Comparison of ENCODE assay signal across 1 cellular context in the genomic region with DNA sequence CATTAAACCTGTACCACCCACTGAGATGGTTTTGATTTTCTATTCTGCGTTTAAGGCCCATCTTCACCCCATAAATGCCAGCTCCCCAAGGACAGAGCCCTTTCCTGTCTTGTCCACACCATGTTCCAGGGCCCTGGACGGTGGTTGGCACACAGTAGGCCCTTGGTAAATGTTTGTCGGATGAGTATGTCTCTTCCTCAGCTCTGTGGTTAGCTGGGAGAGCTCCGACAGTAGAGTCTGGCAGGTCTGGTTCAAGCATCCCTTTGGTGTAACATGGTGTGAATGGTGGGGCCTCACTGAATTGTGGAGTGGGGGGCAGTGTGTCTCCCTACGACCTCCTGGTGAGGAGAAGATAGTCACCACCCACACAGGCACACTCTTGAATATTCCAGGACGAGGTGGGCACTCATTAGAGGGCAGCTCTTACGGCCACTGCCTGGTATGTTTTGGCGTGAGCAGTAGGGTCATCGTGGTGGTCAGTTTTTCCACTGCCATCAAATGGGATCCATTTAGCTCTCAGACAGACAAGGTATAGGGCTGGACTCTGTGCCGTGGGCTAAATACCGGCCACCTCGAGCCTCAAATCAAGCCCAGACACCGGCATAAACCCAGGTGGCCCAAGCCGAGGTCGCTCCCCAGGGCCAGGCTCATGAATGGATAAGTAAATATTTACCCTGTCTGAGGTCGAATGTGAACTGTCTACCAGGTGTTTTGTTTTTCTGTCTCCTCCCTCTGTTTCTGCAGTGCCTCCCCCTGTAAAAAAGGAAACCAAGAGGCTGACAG.
TF ChIP-seq lines count a peak whose summit lies in the region.

No MANE protein-coding gene starts in this region.

TF ChIP-seq in IMR-90, 13 proteins besides CTCF, POLR2A, EP300 and RAD21 (continued from another document):
- TF ChIP-seq, protein P1, sequence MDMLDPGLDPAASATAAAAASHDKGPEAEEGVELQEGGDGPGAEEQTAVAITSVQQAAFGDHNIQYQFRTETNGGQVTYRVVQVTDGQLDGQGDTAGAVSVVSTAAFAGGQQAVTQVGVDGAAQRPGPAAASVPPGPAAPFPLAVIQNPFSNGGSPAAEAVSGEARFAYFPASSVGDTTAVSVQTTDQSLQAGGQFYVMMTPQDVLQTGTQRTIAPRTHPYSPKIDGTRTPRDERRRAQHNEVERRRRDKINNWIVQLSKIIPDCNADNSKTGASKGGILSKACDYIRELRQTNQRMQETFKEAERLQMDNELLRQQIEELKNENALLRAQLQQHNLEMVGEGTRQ (IDR thresholded peaks at IDR 0.05; ENCODE audit: low read depth, low read length): no peak
- no peak for TF ChIP-seq SMC3 (IDR thresholded peaks at IDR 0.05; ENCODE audit: low read depth, low read length)
